In the genomic region with DNA sequence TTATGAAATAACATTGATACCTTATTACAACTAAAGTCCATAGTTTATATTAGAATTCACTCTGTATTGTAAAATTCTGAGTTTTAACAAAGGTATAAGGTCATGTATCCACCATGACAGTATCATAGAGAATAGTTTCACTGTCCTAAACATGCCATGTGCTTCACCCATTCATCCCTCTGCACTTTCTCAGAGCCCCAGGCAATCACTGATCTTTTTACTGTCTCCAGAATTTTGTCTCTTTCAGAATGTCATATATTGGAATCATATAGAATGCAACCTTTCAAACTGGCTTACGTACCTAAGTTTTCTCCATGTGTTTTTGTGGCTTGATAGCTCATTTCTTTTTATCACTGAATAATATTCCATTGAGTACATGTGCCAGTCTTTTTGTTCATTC, we compare ENCODE assay signal across 35 cellular contexts. TPM values are rescaled to one million over a fixed set of nuclear protein-coding genes. Genes with fewer than 3 reads are reported as not detected.
"Had no signal": no experiment of that assay in that cellular context is flagged by ENCODE, and none has a peak within 500 bp of the region (broad histone marks: within the 10 kb centered on the region; RNA-seq: fewer than 3 reads in every experiment).

No MANE protein-coding gene starts in this region.

- H3K4me3 ChIP-seq: MG63 had no signal

- H3K27me3 ChIP-seq: MG63 had no signal

- H3K9me3 ChIP-seq: MG63 had no signal

- DNase-seq: Karpas-422, Kasumi-1, MG63, MM.1S, MV-4-11, NCI-H1048, NCI-H1092, NCI-H1092 treated with DMSO at 0.1 percent for 48 hours, NCI-H1105, NCI-H1105 treated with DMSO at 0.1 percent for 48 hours, NCI-H1417, NCI-H1417 treated with DMSO at 0.1 percent for 48 hours, NCI-H1436, NCI-H1436 treated with DMSO at 0.1 percent for 48 hours, NCI-H146, NCI-H1694, NCI-H1694 treated with DMSO at 0.1 percent for 48 hours, NCI-H187, NCI-H187 treated with DMSO at 0.1 percent for 48 hours, NCI-H1930, NCI-H2029, NCI-H2029 treated with DMSO at 0.1 percent for 48 hours, NCI-H2081, NCI-H2081 treated with DMSO at 0.1 percent for 48 hours, NCI-H2107, NCI-H2171, NCI-H2171 treated with DMSO at 0.1 percent for 48 hours, NCI-H2227 treated with DMSO at 0.1 percent for 48 hours, NCI-H226, NCI-H345, NCI-H446, NCI-H446 treated with DMSO at 0.1 percent for 48 hours, NCI-H510A, NCI-H510A treated with DMSO at 0.1 percent for 48 hours had no signal

- H3K36me3 ChIP-seq: MG63 had no signal

RNA-seq across cellular contexts. Expression of a gene that starts 33.9 kb away (rescaled TPM):
- total RNA-seq: LHCN-M2 had no signal
